ENCODE assay signal across 18 cellular contexts in the genomic region with DNA sequence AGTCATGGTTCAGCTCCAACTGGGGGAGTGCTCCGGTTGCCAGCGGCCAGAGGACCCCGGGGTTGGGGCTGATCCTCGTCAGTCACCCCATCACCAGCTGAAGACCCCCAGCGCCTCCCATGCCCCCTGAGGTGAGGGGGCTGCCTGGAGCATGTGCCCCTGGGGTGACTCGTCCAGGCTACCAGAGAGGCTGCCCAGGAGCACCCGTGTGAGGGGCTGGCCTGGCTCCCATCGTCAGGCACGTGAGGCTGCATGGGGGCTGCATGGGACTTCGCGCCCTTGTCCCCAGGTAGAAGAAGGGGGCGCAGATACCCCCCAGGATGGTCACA. TPM values are rescaled to one million over a fixed set of nuclear protein-coding genes. Genes with fewer than 3 reads are reported as not detected.
DNase-seq lines count a peak whose midpoint lies in the region; ATAC-seq and TF ChIP-seq lines count a peak whose summit lies in the region.
"Had no signal": no experiment of that assay in that cellular context is flagged by ENCODE, and none has a peak within 500 bp of the region (broad histone marks: within the 10 kb centered on the region; RNA-seq: fewer than 3 reads in every experiment).

No MANE protein-coding gene starts in this region.

- peak overlapping the region; percentile 85; the same call in 1 of the 2 replicates for H2BK20ac ChIP-seq in IMR-90 (ENCODE audit: low read depth, low read length)

- no peaks in the 10 kb centered on the region for H3K79me1 ChIP-seq in IMR-90 (ENCODE audit: low read depth in 1 of 2, low read length in 2 of 2)

- H2AK9ac ChIP-seq in IMR-90 (replicated peaks; ENCODE audit: low read depth, low read length, poor library complexity), result peak overlapping the region; percentile 98

- H4K20me1 ChIP-seq in IMR-90 (ENCODE audit: insufficient read depth, low read length) (no peaks in the 10 kb centered on the region), osteoblast (ENCODE audit: insufficient read depth, low read length) (no peaks in the 10 kb centered on the region)

- H4K91ac ChIP-seq in IMR-90 (ENCODE audit: insufficient read depth, low read depth, low read length), result 0 out of 2 replicates have a peak overlapping the region, but pooled peaks have one; percentile 26

- H3K27me3 ChIP-seq in Caco-2 (replicated peaks; ENCODE audit: control insufficient read depth, insufficient read depth, low read length), result no peaks in the 10 kb centered on the region
- H3K27me3 ChIP-seq in IMR-90 (ENCODE audit: control insufficient read depth, insufficient read depth, low read length), result no peaks in the 10 kb centered on the region
- peaks cover 3% of the 10 kb centered on the region for H3K27me3 ChIP-seq in osteoblast (ENCODE audit: insufficient read depth, low read length)
- H3K27me3 ChIP-seq: MG63 had no signal

- H3K4me3 ChIP-seq in Caco-2 (ENCODE audit: low read depth, low read length), result no peak overlapping the region
- no peak overlapping the region for H3K4me3 ChIP-seq in IMR-90 (ENCODE audit: insufficient read depth, low read depth, low read length)
- H3K4me3 ChIP-seq in osteoblast (ENCODE audit: insufficient read depth, low read length), result no peak overlapping the region
- H3K4me3 ChIP-seq: MG63, SK-N-MC had no signal

- CTCF ChIA-PET in Caco-2 (lab: Charles Lee) (no interaction called here), IMR-90 (lab: Yijun Ruan, JAX) (interaction anchor here (0.9 kb wide), 1 partner anchor 9 kb away, joined by 3 read pairs; no protein-coding TSS in a partner anchor)

- H3K4ac ChIP-seq in IMR-90 (ENCODE audit: low read depth, low read length), result peak overlapping the region; percentile 36

- H3K23ac ChIP-seq in IMR-90 (ENCODE audit: low read depth, low read length), result no peak overlapping the region

- TF ChIP-seq RAD21 in IMR-90 (IDR thresholded peaks at IDR 0.05; ENCODE audit: low read length), result no peak

- H4K8ac ChIP-seq in IMR-90 (ENCODE audit: low read depth in 2 of 2, low read length in 2 of 2), result no peak overlapping the region

- ATAC-seq in IMR-90 (ENCODE audit: low read depth) (no peak), HG02840 (IDR thresholded peaks at IDR 0.05; ENCODE audit: low FRiP score, unreplicated experiment) (no peak)
- ATAC-seq in effector memory CD8-positive, alpha-beta T cell (replicated peaks), result no peak

- peak overlapping the region; percentile 48 for H2AFZ ChIP-seq in IMR-90 (replicated peaks; ENCODE audit: low read length, poor library complexity)
- no peak overlapping the region for H2AFZ ChIP-seq in osteoblast (ENCODE audit: low read length)

- H4K5ac ChIP-seq in IMR-90 (ENCODE audit: low read depth, low read length), result no peak overlapping the region

- intact Hi-C loops in Caco-2 (cut with micrococcal nuclease; ENCODE audit: unreplicated experiment), result no loop called here
- intact Hi-C loops in IMR-90 (cut with micrococcal nuclease), result no loop called here

- H3K79me2 ChIP-seq in osteoblast (ENCODE audit: insufficient read depth, low read length), result no peaks in the 10 kb centered on the region

- no peaks in the 10 kb centered on the region for H3K27me3 Mint-ChIP-seq in Caco-2 (ENCODE audit: insufficient read depth, unreplicated experiment)
- H3K27me3 Mint-ChIP-seq in effector memory CD8-positive, alpha-beta T cell, result peaks cover 0 to 9% of the 10 kb centered on the region in 2 donors

- H3K9me3 ChIP-seq in Caco-2 (no peaks in the 10 kb centered on the region), IMR-90 (ENCODE audit: control insufficient read depth, insufficient read depth, low read length) (no peaks in the 10 kb centered on the region), osteoblast (ENCODE audit: low read depth, low read length) (no peaks in the 10 kb centered on the region)
- H3K9me3 ChIP-seq: MG63 had no signal

- H3K4me2 ChIP-seq in IMR-90 (ENCODE audit: low read depth, low read length), result no peak overlapping the region
- no peak overlapping the region for H3K4me2 ChIP-seq in osteoblast (ENCODE audit: insufficient read depth, low read length)

- peak overlapping the region; percentile 70 for H2BK120ac ChIP-seq in IMR-90 (ENCODE audit: low read depth, low read length)

- peak overlapping the region; percentile 47 for H2BK5ac ChIP-seq in IMR-90 (ENCODE audit: low read depth, low read length, poor library complexity, severe bottlenecking)

- no peak overlapping the region for H3K14ac ChIP-seq in IMR-90 (replicated peaks; ENCODE audit: low read depth, low read length)

- H3K36me3 ChIP-seq in Caco-2 (ENCODE audit: control insufficient read depth, insufficient read depth, low read length) (no peaks in the 10 kb centered on the region), IMR-90 (ENCODE audit: control insufficient read depth, insufficient read depth, low read length) (no peaks in the 10 kb centered on the region), osteoblast (ENCODE audit: insufficient read depth, low read length) (no peaks in the 10 kb centered on the region)
- H3K36me3 ChIP-seq: MG63 had no signal

- no peak for TF ChIP-seq POLR2A in IMR-90 (IDR thresholded peaks at IDR 0.05; ENCODE audit: low read depth, low read length)

- peak overlapping the region; percentile 37 for H3K27ac Mint-ChIP-seq in Caco-2 (ENCODE audit: unreplicated experiment)
- peak overlapping the region; percentile 16 to 76 for H3K27ac Mint-ChIP-seq in effector memory CD8-positive, alpha-beta T cell
- H3K27ac Mint-ChIP-seq: CD4-positive, alpha-beta T cell had no signal

- DNase-seq in Caco-2 (no peak), IMR-90 (no peak), osteoblast (ENCODE audit: insufficient read length, low spot score, missing footprints) (peak; percentile 94)
- DNase-seq in effector memory CD8-positive, alpha-beta T cell, result no peak
- DNase-seq in activated T-cell treated with anti-CD3 and anti-CD28 coated beads, Interleukin-2, amount 50 U/mL, for 1 hour, result no peak
- DNase-seq in activated CD8-positive, alpha-beta memory T cell treated with anti-CD3 and anti-CD28 coated beads, Interleukin-2, amount 50 U/mL, for 48 hours, result no peak
- DNase-seq: Calu3; CD4-positive, alpha-beta T cell; DMS53; HCEC 1CT; Karpas-422; MG63; NCI-H1092; NCI-H1694; NCI-H524 treated with DMSO at 0.1 percent for 48 hours; Right ventricle myocardium superior had no signal

- no peak overlapping the region for H3K9ac ChIP-seq in IMR-90 (ENCODE audit: low read depth, low read length)

- H3K9me1 ChIP-seq in IMR-90 (ENCODE audit: insufficient read depth, low read length), result 0 out of 2 replicates have a peak, but pooled peaks cover 3% of the 10 kb centered on the region

- H2AK5ac ChIP-seq in IMR-90 (ENCODE audit: low read depth, low read length), result peak overlapping the region; percentile 95; the same call in 1 of the 2 replicates

- no peak overlapping the region for H3K4me3 Mint-ChIP-seq in Caco-2 (ENCODE audit: unreplicated experiment)
- H3K4me3 Mint-ChIP-seq in effector memory CD8-positive, alpha-beta T cell, result no peak overlapping the region
- H3K4me3 Mint-ChIP-seq: CD4-positive, alpha-beta T cell had no signal

- peaks cover 8% of the 10 kb centered on the region for H3K4me1 Mint-ChIP-seq in Caco-2 (ENCODE audit: low read depth, unreplicated experiment)
- H3K4me1 Mint-ChIP-seq in effector memory CD8-positive, alpha-beta T cell (ENCODE audit: low read depth in 2 of 2), result peaks cover 22 to 37% of the 10 kb centered on the region in 2 donors

- in situ Hi-C loops in IMR-90 (cut with MboI; ENCODE audit: low sequenced_read_pairs), result no loop called here

- no peak overlapping the region for H3K56ac ChIP-seq in IMR-90 (ENCODE audit: extremely low read depth, insufficient read depth, low read length)

- dilution Hi-C loops in IMR-90 (cut with HindIII; ENCODE audit: low sequenced_read_pairs, unreplicated experiment), result no loop called here

- WGBS in IMR-90 (ENCODE audit: extremely low coverage in 2 of 2, insufficient read length in 1 of 2), 2 experiments, result no CpG with 5 or more reads among the region's 12 CpGs

- no peak overlapping the region for H3K18ac ChIP-seq in IMR-90 (ENCODE audit: low read depth, low read length)

- TF ChIP-seq CTCF in Caco-2 (IDR thresholded peaks at IDR 0.05; ENCODE audit: insufficient read depth in 1 of 2, low read depth in 1 of 2, low read length in 1 of 2, severe bottlenecking in 1 of 2, unreplicated experiment in 1 of 2), result no peak
- no peak for TF ChIP-seq CTCF in IMR-90 (conservative IDR thresholded peaks at IDR 0.05; ENCODE audit: low read depth, low read length)
- TF ChIP-seq CTCF in osteoblast (IDR thresholded peaks at IDR 0.05; ENCODE audit: extremely low read depth, low read depth, low read length), result no peak

- H3K36me3 Mint-ChIP-seq in Caco-2 (ENCODE audit: insufficient read depth, unreplicated experiment), result no peaks in the 10 kb centered on the region
- H3K36me3 Mint-ChIP-seq in effector memory CD8-positive, alpha-beta T cell (ENCODE audit: insufficient read depth), result peaks cover 4% of the 10 kb centered on the region

- H3K4me1 ChIP-seq in Caco-2 (peaks cover 28% of the 10 kb centered on the region; the same call in 1 of the 2 replicates), IMR-90 (ENCODE audit: control insufficient read depth, insufficient read depth, low read length) (peaks cover 26% of the 10 kb centered on the region), osteoblast (ENCODE audit: insufficient read depth, low read length) (peaks cover 14% of the 10 kb centered on the region)

- POLR2A ChIA-PET in Caco-2 (lab: Charles Lee) (no interaction called here), IMR-90 (lab: Charles Lee; ENCODE audit: unreplicated experiment) (no interaction called here)

- BruUV-seq in Caco-2 (replicated peaks; lab: Mats Ljungman, UMichigan), result no TSS peak
- no TSS peak for BruUV-seq in IMR-90 (replicated peaks; lab: Mats Ljungman, UMichigan)

- H3K27ac ChIP-seq in IMR-90 (ENCODE audit: insufficient read depth, low read length) (no peak overlapping the region), osteoblast (ENCODE audit: low read depth, low read length) (no peak overlapping the region)
- H3K27ac ChIP-seq: SK-N-MC had no signal

- H3K9me3 Mint-ChIP-seq in Caco-2 (ENCODE audit: unreplicated experiment), result no peaks in the 10 kb centered on the region
- H3K9me3 Mint-ChIP-seq in effector memory CD8-positive, alpha-beta T cell, result no peaks in the 10 kb centered on the region
- H3K9me3 Mint-ChIP-seq: CD4-positive, alpha-beta T cell had no signal

- H2BK15ac ChIP-seq in IMR-90 (ENCODE audit: low read depth, low read length), result peak overlapping the region; percentile 61; the same call in 1 of the 3 replicates

TF ChIP-seq in IMR-90, 13 proteins besides CTCF, POLR2A, EP300 and RAD21 (continues in another document):
- TF ChIP-seq MAZ (IDR thresholded peaks at IDR 0.05; ENCODE audit: borderline replicate concordance, low read depth, low read length), result no peak
- no peak for TF ChIP-seq CEBPB (IDR thresholded peaks at IDR 0.05; ENCODE audit: low read depth, low read length)

RNA-seq across cellular contexts. Expression of gene EGFL7, which starts 46.4 kb away (rescaled TPM):
- total RNA-seq in Caco-2 (2022) (30.2 and 30.4 TPM in 2 replicates), IMR-90 (2012; rRNA removed) (1.4 and 2.2 TPM in 2 replicates), osteoblast (3.3 and 6.2 TPM in 2 replicates)
- polyA plus RNA-seq in IMR-90 (2012; rRNA removed), result 10.4 and 16.4 TPM in 2 replicates
- polyA plus RNA-seq in IMR-90 (2012; cell fraction: cytosol; rRNA removed), result 9.6 and 22.1 TPM in 2 replicates
- polyA plus RNA-seq in IMR-90 (2012; cell fraction: nucleus; rRNA removed; ENCODE audit: low replicate concordance), result 7.1 and 18.2 TPM in 2 replicates
- total RNA-seq: CD4-positive, alpha-beta T cell had no signal
